ENCODE assay signal across 12 cellular contexts in the genomic region with DNA sequence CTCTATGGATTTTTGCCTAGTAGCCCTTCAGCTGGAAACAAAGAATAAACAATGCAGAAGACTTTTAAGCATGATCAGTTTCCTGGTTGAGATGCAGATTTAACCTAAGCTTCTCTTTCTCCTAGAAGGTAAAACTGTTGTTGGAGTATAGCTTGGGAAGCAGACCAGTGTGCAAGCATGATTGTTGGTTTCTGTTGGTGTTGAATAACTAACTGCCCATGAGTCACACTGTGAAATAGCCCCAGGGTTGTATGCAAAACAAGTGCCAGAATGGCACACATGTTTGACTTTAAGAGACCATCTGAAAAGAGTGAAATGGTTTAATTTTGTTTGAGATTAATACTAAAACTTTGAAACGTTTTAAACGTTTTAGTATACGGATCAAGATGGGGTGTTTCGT.
DNase-seq lines count a peak whose midpoint lies in the region; ATAC-seq and TF ChIP-seq lines count a peak whose summit lies in the region.
"Had no signal": no experiment of that assay in that cellular context is flagged by ENCODE, and none has a peak within 500 bp of the region (broad histone marks: within the 10 kb centered on the region; RNA-seq: fewer than 3 reads in every experiment).

No MANE protein-coding gene starts in this region.

- H3K9me3 Mint-ChIP-seq in T-helper 2 cell treated with Interferon-gamma antibody and Interleukin-4, amounts not matched to agents 5 μg/mL and 100 μg/mL, for 36 hours = no peaks in the 10 kb centered on the region
- H3K9me3 Mint-ChIP-seq: activated CD4-positive, alpha-beta memory T cell treated with anti-CD3 and anti-CD28 coated beads for 36 hours had no signal

- H3K9me3 ChIP-seq in mucosa of descending colon = no peaks in the 10 kb centered on the region
- H3K9me3 ChIP-seq: tibial artery had no signal

- H3K36me3 Mint-ChIP-seq in T-helper 2 cell treated with Interferon-gamma antibody and Interleukin-4, amounts not matched to agents 5 μg/mL and 100 μg/mL, for 36 hours (ENCODE audit: low read depth) = no peaks in the 10 kb centered on the region
- H3K36me3 Mint-ChIP-seq: activated CD4-positive, alpha-beta memory T cell treated with anti-CD3 and anti-CD28 coated beads for 36 hours had no signal

- H3K4me3 ChIP-seq in mucosa of descending colon = no peak overlapping the region
- H3K4me3 ChIP-seq: tibial artery had no signal

- H3K27ac Mint-ChIP-seq in T-helper 2 cell treated with Interferon-gamma antibody and Interleukin-4, amounts not matched to agents 5 μg/mL and 100 μg/mL, for 36 hours = no peak overlapping the region
- H3K27ac Mint-ChIP-seq: activated CD4-positive, alpha-beta memory T cell treated with anti-CD3 and anti-CD28 coated beads for 36 hours had no signal

- no peaks in the 10 kb centered on the region for H3K4me1 Mint-ChIP-seq in T-helper 2 cell treated with Interferon-gamma antibody and Interleukin-4, amounts not matched to agents 5 μg/mL and 100 μg/mL, for 36 hours (ENCODE audit: low read depth)

- H3K27me3 Mint-ChIP-seq in T-helper 2 cell treated with Interferon-gamma antibody and Interleukin-4, amounts not matched to agents 5 μg/mL and 100 μg/mL, for 36 hours (ENCODE audit: low read depth) = peaks cover 15% of the 10 kb centered on the region
- H3K27me3 Mint-ChIP-seq: activated CD4-positive, alpha-beta memory T cell treated with anti-CD3 and anti-CD28 coated beads for 36 hours had no signal

- ATAC-seq in HG03354 (IDR thresholded peaks at IDR 0.05; ENCODE audit: poor library complexity, severe bottlenecking, unreplicated experiment) (peak; percentile 63), mucosa of descending colon (no peak)
- ATAC-seq: SK-N-SH treated with all-trans-retinoic acid at 6 μM for 48 hours had no signal

- no peaks in the 10 kb centered on the region for H3K4me1 ChIP-seq in mucosa of descending colon (ENCODE audit: low read depth)
- H3K4me1 ChIP-seq: tibial artery had no signal

- no peak overlapping the region for H3K27ac ChIP-seq in caudate nucleus (ENCODE audit: low read depth, low read length)
- H3K27ac ChIP-seq: tibial artery had no signal

- no peak for TF ChIP-seq CTCF in mucosa of descending colon (IDR thresholded peaks at IDR 0.05)

- no peaks in the 10 kb centered on the region for H3K36me3 ChIP-seq in mucosa of descending colon (ENCODE audit: low read depth)

- peak; percentile 64 for DNase-seq in Caki2 (ENCODE audit: low read depth)
- DNase-seq in amniotic stem cell (lab: John Stamatoyannopoulos, UW) = peak; percentile 80
- DNase-seq in iris pigment epithelial cell (ENCODE audit: low read depth) = peak; percentile 70
- no peak for DNase-seq in T-helper 2 cell treated with Interferon-gamma antibody and Interleukin-4, amounts not matched to agents 5 μg/mL and 100 μg/mL, for 36 hours (ENCODE audit: low spot score)
- DNase-seq in caudate nucleus (lab: John Stamatoyannopoulos, UW) = no peak
- no peak for DNase-seq in mucosa of descending colon
- DNase-seq in HUDEP-2 (lab: John Stamatoyannopoulos, UW; ENCODE audit: unreplicated experiment in 76 of 76) = no peak
- DNase-seq: activated CD4-positive, alpha-beta memory T cell treated with anti-CD3 and anti-CD28 coated beads for 36 hours; DND-41; tibial artery had no signal

- intact Hi-C loops in mucosa of descending colon (cut with DNase I, micrococcal nuclease) = no loop called here

- no peak overlapping the region for H3K4me3 Mint-ChIP-seq in T-helper 2 cell treated with Interferon-gamma antibody and Interleukin-4, amounts not matched to agents 5 μg/mL and 100 μg/mL, for 36 hours
- H3K4me3 Mint-ChIP-seq: activated CD4-positive, alpha-beta memory T cell treated with anti-CD3 and anti-CD28 coated beads for 36 hours had no signal

- in situ Hi-C loops in Caki2 (cut with HindIII; ENCODE audit: low pct_unique_long_range_greater_than_20kb, low sequenced_read_pairs) = no loop called here

Comparison
In these comparisons a context has a peak if more than half of its experiments do, and no peak if none do; other contexts are left out.
1. DNase-seq: peak in Caki2 (single experiment), amniotic stem cell (single experiment) and iris pigment epithelial cell (single experiment); none in T-helper 2 cell treated with Interferon-gamma antibody and Interleukin-4, amounts not matched to agents 5 μg/mL and 100 μg/mL, for 36 hours (single experiment), caudate nucleus (0 of 61), mucosa of descending colon (0 of 3) and HUDEP-2 (0 of 76).